In the genomic region with DNA sequence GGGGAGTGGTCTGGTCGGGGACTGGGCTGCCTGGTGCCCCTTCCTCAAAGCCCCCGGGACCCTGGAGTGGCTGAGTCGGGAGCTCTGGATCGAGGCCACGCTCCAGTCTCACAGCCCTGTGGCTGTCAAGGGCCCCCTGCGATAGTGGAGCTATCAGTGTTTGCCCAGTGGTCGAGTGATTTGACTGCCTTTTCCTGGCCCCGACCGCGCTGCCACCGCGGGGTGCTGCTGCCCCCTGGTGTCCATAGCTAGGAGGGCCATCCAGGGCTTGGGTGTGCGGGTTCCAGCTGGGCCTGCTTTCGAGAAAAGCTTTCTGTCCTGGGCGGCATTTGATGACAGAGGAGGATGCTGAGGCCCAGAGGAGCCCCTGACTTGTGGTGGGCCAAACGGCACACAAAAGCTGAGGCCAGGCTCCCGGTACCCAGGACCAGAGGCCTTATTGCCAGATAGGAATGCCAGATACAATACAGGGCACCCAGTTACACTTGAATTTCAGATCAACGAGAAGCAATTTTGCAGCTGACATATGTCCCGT, we compare ENCODE assay signal across 1 cellular context.
TF ChIP-seq lines count a peak whose summit lies in the region.

No MANE protein-coding gene starts in this region.

TF ChIP-seq in K562, 482 proteins besides CTCF, POLR2A, EP300 and RAD21 (continued from another document and continues in another):
- TF ChIP-seq, protein P1, sequence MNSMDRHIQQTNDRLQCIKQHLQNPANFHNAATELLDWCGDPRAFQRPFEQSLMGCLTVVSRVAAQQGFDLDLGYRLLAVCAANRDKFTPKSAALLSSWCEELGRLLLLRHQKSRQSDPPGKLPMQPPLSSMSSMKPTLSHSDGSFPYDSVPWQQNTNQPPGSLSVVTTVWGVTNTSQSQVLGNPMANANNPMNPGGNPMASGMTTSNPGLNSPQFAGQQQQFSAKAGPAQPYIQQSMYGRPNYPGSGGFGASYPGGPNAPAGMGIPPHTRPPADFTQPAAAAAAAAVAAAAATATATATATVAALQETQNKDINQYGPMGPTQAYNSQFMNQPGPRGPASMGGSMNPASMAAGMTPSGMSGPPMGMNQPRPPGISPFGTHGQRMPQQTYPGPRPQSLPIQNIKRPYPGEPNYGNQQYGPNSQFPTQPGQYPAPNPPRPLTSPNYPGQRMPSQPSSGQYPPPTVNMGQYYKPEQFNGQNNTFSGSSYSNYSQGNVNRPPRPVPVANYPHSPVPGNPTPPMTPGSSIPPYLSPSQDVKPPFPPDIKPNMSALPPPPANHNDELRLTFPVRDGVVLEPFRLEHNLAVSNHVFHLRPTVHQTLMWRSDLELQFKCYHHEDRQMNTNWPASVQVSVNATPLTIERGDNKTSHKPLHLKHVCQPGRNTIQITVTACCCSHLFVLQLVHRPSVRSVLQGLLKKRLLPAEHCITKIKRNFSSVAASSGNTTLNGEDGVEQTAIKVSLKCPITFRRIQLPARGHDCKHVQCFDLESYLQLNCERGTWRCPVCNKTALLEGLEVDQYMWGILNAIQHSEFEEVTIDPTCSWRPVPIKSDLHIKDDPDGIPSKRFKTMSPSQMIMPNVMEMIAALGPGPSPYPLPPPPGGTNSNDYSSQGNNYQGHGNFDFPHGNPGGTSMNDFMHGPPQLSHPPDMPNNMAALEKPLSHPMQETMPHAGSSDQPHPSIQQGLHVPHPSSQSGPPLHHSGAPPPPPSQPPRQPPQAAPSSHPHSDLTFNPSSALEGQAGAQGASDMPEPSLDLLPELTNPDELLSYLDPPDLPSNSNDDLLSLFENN (IDR thresholded peaks at IDR 0.05; ENCODE audit: low read depth in 2 of 2, low read length in 2 of 2) = peak in 1 of 2 experiments; percentile 79; a peak in 1 of 4 replicates
- no peak for TF ChIP-seq HSF4 (CRISPR knock-in tag; IDR thresholded peaks at IDR 0.05; ENCODE audit: borderline replicate concordance)
- no peak for TF ChIP-seq ZNF740 (CRISPR knock-in tag; IDR thresholded peaks at IDR 0.05)
- no peak for TF ChIP-seq ZNF740 (tag; IDR thresholded peaks at IDR 0.05)
- no peak for TF ChIP-seq ZNF717 (CRISPR knock-in tag; IDR thresholded peaks at IDR 0.05)
- no peak for TF ChIP-seq KLF10 (CRISPR knock-in tag; IDR thresholded peaks at IDR 0.05)
- TF ChIP-seq TARDBP (IDR thresholded peaks at IDR 0.05) = peak; percentile 85; the same call in 1 of the 2 replicates
- TF ChIP-seq GATA2 (CRISPR knock-in tag; IDR thresholded peaks at IDR 0.05) = peak; percentile 76
- no peak for TF ChIP-seq FOS (IDR thresholded peaks at IDR 0.05; ENCODE audit: extremely low read depth, insufficient read length)
- no peak for TF ChIP-seq ZNF12 (CRISPR knock-in tag; IDR thresholded peaks at IDR 0.05)
- TF ChIP-seq, protein P2, sequence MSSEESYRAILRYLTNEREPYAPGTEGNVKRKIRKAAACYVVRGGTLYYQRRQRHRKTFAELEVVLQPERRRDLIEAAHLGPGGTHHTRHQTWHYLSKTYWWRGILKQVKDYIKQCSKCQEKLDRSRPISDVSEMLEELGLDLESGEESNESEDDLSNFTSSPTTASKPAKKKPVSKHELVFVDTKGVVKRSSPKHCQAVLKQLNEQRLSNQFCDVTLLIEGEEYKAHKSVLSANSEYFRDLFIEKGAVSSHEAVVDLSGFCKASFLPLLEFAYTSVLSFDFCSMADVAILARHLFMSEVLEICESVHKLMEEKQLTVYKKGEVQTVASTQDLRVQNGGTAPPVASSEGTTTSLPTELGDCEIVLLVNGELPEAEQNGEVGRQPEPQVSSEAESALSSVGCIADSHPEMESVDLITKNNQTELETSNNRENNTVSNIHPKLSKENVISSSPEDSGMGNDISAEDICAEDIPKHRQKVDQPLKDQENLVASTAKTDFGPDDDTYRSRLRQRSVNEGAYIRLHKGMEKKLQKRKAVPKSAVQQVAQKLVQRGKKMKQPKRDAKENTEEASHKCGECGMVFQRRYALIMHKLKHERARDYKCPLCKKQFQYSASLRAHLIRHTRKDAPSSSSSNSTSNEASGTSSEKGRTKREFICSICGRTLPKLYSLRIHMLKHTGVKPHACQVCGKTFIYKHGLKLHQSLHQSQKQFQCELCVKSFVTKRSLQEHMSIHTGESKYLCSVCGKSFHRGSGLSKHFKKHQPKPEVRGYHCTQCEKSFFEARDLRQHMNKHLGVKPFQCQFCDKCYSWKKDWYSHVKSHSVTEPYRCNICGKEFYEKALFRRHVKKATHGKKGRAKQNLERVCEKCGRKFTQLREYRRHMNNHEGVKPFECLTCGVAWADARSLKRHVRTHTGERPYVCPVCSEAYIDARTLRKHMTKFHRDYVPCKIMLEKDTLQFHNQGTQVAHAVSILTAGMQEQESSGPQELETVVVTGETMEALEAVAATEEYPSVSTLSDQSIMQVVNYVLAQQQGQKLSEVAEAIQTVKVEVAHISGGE (CRISPR knock-in tag; IDR thresholded peaks at IDR 0.05) = no peak
- no peak for TF ChIP-seq MEF2D (tag; conservative IDR thresholded peaks at IDR 0.05; ENCODE audit: low read depth)
- TF ChIP-seq ARID1B (IDR thresholded peaks at IDR 0.05) = peak; percentile 87
- no peak for TF ChIP-seq RBM14 (IDR thresholded peaks at IDR 0.05; ENCODE audit: borderline replicate concordance, insufficient read depth, low read depth, low read length)
- TF ChIP-seq, protein P3, sequence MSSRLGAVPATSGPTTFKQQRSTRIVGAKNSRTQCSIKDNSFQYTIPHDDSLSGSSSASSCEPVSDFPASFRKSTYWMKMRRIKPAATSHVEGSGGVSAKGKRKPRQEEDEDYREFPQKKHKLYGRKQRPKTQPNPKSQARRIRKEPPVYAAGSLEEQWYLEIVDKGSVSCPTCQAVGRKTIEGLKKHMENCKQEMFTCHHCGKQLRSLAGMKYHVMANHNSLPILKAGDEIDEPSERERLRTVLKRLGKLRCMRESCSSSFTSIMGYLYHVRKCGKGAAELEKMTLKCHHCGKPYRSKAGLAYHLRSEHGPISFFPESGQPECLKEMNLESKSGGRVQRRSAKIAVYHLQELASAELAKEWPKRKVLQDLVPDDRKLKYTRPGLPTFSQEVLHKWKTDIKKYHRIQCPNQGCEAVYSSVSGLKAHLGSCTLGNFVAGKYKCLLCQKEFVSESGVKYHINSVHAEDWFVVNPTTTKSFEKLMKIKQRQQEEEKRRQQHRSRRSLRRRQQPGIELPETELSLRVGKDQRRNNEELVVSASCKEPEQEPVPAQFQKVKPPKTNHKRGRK (tag; IDR thresholded peaks at IDR 0.05) = no peak
- TF ChIP-seq NR0B1 (IDR thresholded peaks at IDR 0.05; ENCODE audit: partially characterized antibody) = no peak
- peak in 1 of 2 experiments; percentile 31; a peak in 1 of 4 replicates for TF ChIP-seq MNT (conservative IDR thresholded peaks at IDR 0.05)
- TF ChIP-seq DIDO1 (tag; IDR thresholded peaks at IDR 0.05; ENCODE audit: low read depth) = no peak
- TF ChIP-seq PML (IDR thresholded peaks at IDR 0.05; ENCODE audit: low read length) = 0 out of 2 replicates have a peak, but pooled peaks have one; percentile 24
- peak; percentile 77 for TF ChIP-seq CCNT2 (IDR thresholded peaks at IDR 0.05; ENCODE audit: borderline replicate concordance, extremely low read depth, insufficient read length, low read depth, low read length)
- TF ChIP-seq NR2F6 (CRISPR knock-in tag; IDR thresholded peaks at IDR 0.05) = no peak
- TF ChIP-seq MYNN (IDR thresholded peaks at IDR 0.05) = peak; percentile 72; the same call in 1 of the 2 replicates
- no peak for TF ChIP-seq MYNN (CRISPR knock-in tag; IDR thresholded peaks at IDR 0.05)
- peak; percentile 34; the same call in 1 of the 2 replicates for TF ChIP-seq XRCC5 (IDR thresholded peaks at IDR 0.05; ENCODE audit: low read depth, low read length)
- TF ChIP-seq SUPT5H (IDR thresholded peaks at IDR 0.05) = no peak
- TF ChIP-seq ZHX1 (conservative IDR thresholded peaks at IDR 0.05; ENCODE audit: low read length) = no peak
- peak; percentile 58; the same call in 1 of the 2 replicates for TF ChIP-seq GABPB1 (CRISPR knock-in tag; IDR thresholded peaks at IDR 0.05)
- TF ChIP-seq KDM1A (IDR thresholded peaks at IDR 0.05) = peak in 1 of 2 experiments; percentile 31; a peak in 2 of 4 replicates
- no peak for TF ChIP-seq BACH1 (tag; IDR thresholded peaks at IDR 0.05)
- no peak for TF ChIP-seq PRMT5 (CRISPR knock-in tag; IDR thresholded peaks at IDR 0.05)
- TF ChIP-seq BRF2 (IDR thresholded peaks at IDR 0.05; ENCODE audit: borderline replicate concordance, insufficient read depth, insufficient read length) = no peak
- TF ChIP-seq ZNF507 (tag; conservative IDR thresholded peaks at IDR 0.05) = no peak
- TF ChIP-seq CEBPG (CRISPR knock-in tag; IDR thresholded peaks at IDR 0.05) = no peak
- TF ChIP-seq CEBPG (tag; conservative IDR thresholded peaks at IDR 0.05 in 1 of 2, IDR thresholded peaks at IDR 0.05 in 1 of 2) = no peak
- 0 out of 2 replicates have a peak, but pooled peaks have one; percentile 47 for TF ChIP-seq MTA1 (IDR thresholded peaks at IDR 0.05; ENCODE audit: borderline replicate concordance)
- no peak for TF ChIP-seq ZNF184 (CRISPR knock-in tag; IDR thresholded peaks at IDR 0.05)
- TF ChIP-seq POLR2AphosphoS2 (IDR thresholded peaks at IDR 0.05; ENCODE audit: low read length) = no peak
- TF ChIP-seq ATF4 (CRISPR knock-in tag; IDR thresholded peaks at IDR 0.05) = no peak
- peak; percentile 60; the same call in 1 of the 2 replicates for TF ChIP-seq ESRRA (IDR thresholded peaks at IDR 0.05; ENCODE audit: borderline replicate concordance, low read depth)
- no peak for TF ChIP-seq TEAD2 (tag; IDR thresholded peaks at IDR 0.05)
- no peak for TF ChIP-seq ID3 (CRISPR knock-in tag; IDR thresholded peaks at IDR 0.05)
- 0 out of 2 replicates have a peak, but pooled peaks have one; percentile 17 for TF ChIP-seq ID3 (tag; IDR thresholded peaks at IDR 0.05)
- TF ChIP-seq RBM15 (IDR thresholded peaks at IDR 0.05; ENCODE audit: insufficient read depth, low read length) = no peak
- TF ChIP-seq BHLHE40 (IDR thresholded peaks at IDR 0.05; ENCODE audit: low read length) = peak; percentile 67
- peak; percentile 32; the same call in 1 of the 2 replicates for TF ChIP-seq FOXA1 (IDR thresholded peaks at IDR 0.05; ENCODE audit: borderline replicate concordance)
- no peak for TF ChIP-seq HMG20A (CRISPR knock-in tag; conservative IDR thresholded peaks at IDR 0.05)
